ENCODE assay signal across 24 cellular contexts in genomic region chr18:12258719-12259705, GRCh38. TPM values are rescaled to one million over a fixed set of nuclear protein-coding genes. Genes with fewer than 3 reads are reported as not detected.
A peak's percentile ranks its signal among the peaks of the same experiment; 100 is the strongest.
DNase-seq lines count a peak whose midpoint lies in the region; ATAC-seq and TF ChIP-seq lines count a peak whose summit lies in the region.
"Had no signal": no experiment of that assay in that cellular context is flagged by ENCODE, and none has a peak within 500 bp of the region (broad histone marks: within the 10 kb centered on the region; RNA-seq: fewer than 3 reads in every experiment).

No MANE protein-coding gene starts in this region.

- peaks cover 0 to 25% (median 5%) of the 10 kb centered on the region in 12 donors for H3K4me1 ChIP-seq in heart left ventricle
- H3K4me1 ChIP-seq in psoas muscle: no peaks in the 10 kb centered on the region
- peaks cover 6 to 72% (median 59%) of the 10 kb centered on the region in 5 donors for H3K4me1 ChIP-seq in subcutaneous abdominal adipose tissue (ENCODE audit: control insufficient read depth in 5 of 5, insufficient read depth in 5 of 5, low read length in 5 of 5)
- peaks cover 17% of the 10 kb centered on the region for H3K4me1 ChIP-seq in Caco-2
- H3K4me1 ChIP-seq: HAP-1 had no signal

- CTCF ChIA-PET in Caco-2 (lab: Charles Lee): interaction anchor here (0.8 kb wide), 1 partner anchor 13 kb away, joined by 4 read pairs; no protein-coding TSS in a partner anchor

- no peak overlapping the region for H3K4me3 Mint-ChIP-seq in Caco-2 (ENCODE audit: unreplicated experiment)
- H3K4me3 Mint-ChIP-seq: CD8-positive, alpha-beta T cell had no signal

- BruUV-seq in Caco-2 (replicated peaks; lab: Mats Ljungman, UMichigan): no TSS peak

- DNase-seq in cardiac septum (ENCODE audit: low spot score) (peak; percentile 59), heart left ventricle (no peak), left kidney (ENCODE audit: low read depth, low spot score) (peak; percentile 91), psoas muscle (peak in 1 of 2 donors; percentile 73), Caco-2 (no peak), NCI-H1417 treated with DMSO at 0.1 percent for 48 hours (lab: John Stamatoyannopoulos, UW) (no peak)
- no peak for DNase-seq in stimulated activated CD4-positive, alpha-beta T cell treated with anti-CD3 and anti-CD28 coated beads, Interleukin-2, amount 100 ng/mL, for 48 hours
- DNase-seq: 8988T; AML-193; C1 segment of cervical spinal cord; Calu3; CD8-positive, alpha-beta T cell; DMS153; GM23248; IMR-90; NCI-H1694 treated with DMSO at 0.1 percent for 48 hours; NCI-H2081 treated with DMSO at 0.1 percent for 48 hours; NCI-H510A; NCI-H82; OCI-M1 had no signal

- no peak overlapping the region for H3K4me3 ChIP-seq in heart left ventricle
- no peak overlapping the region for H3K4me3 ChIP-seq in psoas muscle
- no peak overlapping the region for H3K4me3 ChIP-seq in subcutaneous abdominal adipose tissue (ENCODE audit: low read depth in 1 of 5, low read length in 5 of 5)
- H3K4me3 ChIP-seq in Caco-2 (ENCODE audit: low read depth, low read length): no peak overlapping the region
- H3K4me3 ChIP-seq: GM23248, HAP-1 had no signal

- no peaks in the 10 kb centered on the region for H3K4me1 Mint-ChIP-seq in Caco-2 (ENCODE audit: low read depth, unreplicated experiment)

- no peak overlapping the region for H3K27ac ChIP-seq in heart left ventricle
- peak overlapping the region; percentile 63 for H3K27ac ChIP-seq in psoas muscle
- H3K27ac ChIP-seq in subcutaneous abdominal adipose tissue (ENCODE audit: low read depth, low read length): peak overlapping the region; percentile 88
- H3K27ac ChIP-seq: GM23248 had no signal

- H3K27ac Mint-ChIP-seq in Caco-2 (ENCODE audit: unreplicated experiment): no peak overlapping the region
- H3K27ac Mint-ChIP-seq: CD8-positive, alpha-beta T cell had no signal

- H3K36me3 Mint-ChIP-seq in Caco-2 (ENCODE audit: insufficient read depth, unreplicated experiment): no peaks in the 10 kb centered on the region
- H3K36me3 Mint-ChIP-seq: CD8-positive, alpha-beta T cell had no signal

- H3K27me3 Mint-ChIP-seq in Caco-2 (ENCODE audit: insufficient read depth, unreplicated experiment): peaks cover 9% of the 10 kb centered on the region

- H3K9ac ChIP-seq in subcutaneous abdominal adipose tissue (ENCODE audit: low read length in 5 of 5): peak overlapping the region in 3 of 5 donors; percentile 44 to 70 (median 65)
- H3K9ac ChIP-seq: GM23248 had no signal

- peaks cover 0 to 18% (median 8%) of the 10 kb centered on the region in 9 donors for H3K27me3 ChIP-seq in heart left ventricle
- peaks cover 0 to 41% (median 5%) of the 10 kb centered on the region in 3 donors for H3K27me3 ChIP-seq in psoas muscle (ENCODE audit: insufficient read depth in 3 of 3, low read length in 2 of 3)
- peaks cover 0 to 10% (median 4%) of the 10 kb centered on the region in 5 donors for H3K27me3 ChIP-seq in subcutaneous abdominal adipose tissue (ENCODE audit: control insufficient read depth in 5 of 5, insufficient read depth in 4 of 5, low read length in 5 of 5)
- no peaks in the 10 kb centered on the region for H3K27me3 ChIP-seq in Caco-2 (replicated peaks; ENCODE audit: control insufficient read depth, insufficient read depth, low read length)

- TF ChIP-seq CTCF in heart left ventricle (IDR thresholded peaks at IDR 0.05) (no peak), psoas muscle (IDR thresholded peaks at IDR 0.05) (no peak), Caco-2 (IDR thresholded peaks at IDR 0.05; ENCODE audit: insufficient read depth in 1 of 2, low read depth in 1 of 2, low read length in 1 of 2, severe bottlenecking in 1 of 2, unreplicated experiment in 1 of 2) (no peak)

- H3K9me3 ChIP-seq in heart left ventricle: no peaks in the 10 kb centered on the region
- H3K9me3 ChIP-seq in psoas muscle: no peaks in the 10 kb centered on the region
- H3K9me3 ChIP-seq in subcutaneous abdominal adipose tissue (ENCODE audit: control insufficient read depth in 5 of 5, low read length in 5 of 5): no peaks in the 10 kb centered on the region
- no peaks in the 10 kb centered on the region for H3K9me3 ChIP-seq in Caco-2
- H3K9me3 ChIP-seq: HAP-1 had no signal

- POLR2A ChIA-PET in Caco-2 (lab: Charles Lee): no interaction called here

- H3K36me3 ChIP-seq in heart left ventricle (no peaks in the 10 kb centered on the region), psoas muscle (ENCODE audit: insufficient read depth in 1 of 2, low read depth in 1 of 2) (no peaks in the 10 kb centered on the region), subcutaneous abdominal adipose tissue (ENCODE audit: control insufficient read depth in 5 of 5, insufficient read depth in 5 of 5, low read length in 5 of 5) (peaks cover 0 to 14% (median 3%) of the 10 kb centered on the region in 5 donors), Caco-2 (ENCODE audit: control insufficient read depth, insufficient read depth, low read length) (no peaks in the 10 kb centered on the region)
- H3K36me3 ChIP-seq: HAP-1 had no signal

- intact Hi-C loops in cardiac septum (cut with DNase I) (no loop called here), heart left ventricle (cut with DNase I) (no loop called here), psoas muscle (cut with DNase I) (no loop called here), Caco-2 (cut with micrococcal nuclease; ENCODE audit: unreplicated experiment) (no loop called here)

- TF ChIP-seq POLR2A in heart left ventricle (IDR thresholded peaks at IDR 0.05): no peak

- ATAC-seq in heart left ventricle (no peak), psoas muscle (peak in 3 of 4 donors; percentile 84 to 92 (median 91))
- ATAC-seq: CD8-positive, alpha-beta T cell; Right ventricle myocardium inferior had no signal

- H3K9me3 Mint-ChIP-seq in Caco-2 (ENCODE audit: unreplicated experiment): no peaks in the 10 kb centered on the region
- H3K9me3 Mint-ChIP-seq: CD8-positive, alpha-beta T cell had no signal

- 86 to 93% (median 91%) methylated on average over 15 to 29 of the region's 29 CpGs for WGBS in heart left ventricle, 4 donors
- 54 to 67% (median 61%) methylated on average over 29 of the region's 29 CpGs for WGBS in psoas muscle, 3 donors

RNA-seq across cellular contexts. Expression of gene CIDEA, which starts 4.9 kb away (rescaled TPM):
- total RNA-seq in cardiac septum (0.40 TPM), heart left ventricle (10 to 100 TPM in 1 of 9 donors, 1 to 10 TPM in 3, under 1 TPM in 2, not detected in 3; 0.35 to 17.1 (median 2.4) TPM), psoas muscle (under 1 TPM in 1 of 4 donors, not detected in 3; 0.42 TPM), Caco-2 (2022) (not detected in 2 replicates)
- polyA plus RNA-seq in heart left ventricle (1 to 10 TPM in 1 of 2 donors, under 1 TPM in 1; 0.61 to 1.8 TPM), psoas muscle (1 to 10 TPM in 2 of 3 donors, under 1 TPM in 1; 0.38 to 2.7 (median 1.0) TPM)
- total RNA-seq: Calu3; CD8-positive, alpha-beta T cell; GM23248; HT1080; IMR-90 had no signal
- polyA plus RNA-seq: GM23248, IMR-90 had no signal

RNA-seq across cellular contexts. Expression of gene TUBB6, which starts 49.0 kb away (rescaled TPM):
- total RNA-seq in cardiac septum: 155 TPM
- 100 to 1,000 TPM in 6 of 9 donors, 10 to 100 TPM in 3; 64.8 to 421 (median 126) TPM for total RNA-seq in heart left ventricle
- 100 to 1,000 TPM in 1 of 2 donors, 10 to 100 TPM in 1; 90.4 to 800 TPM for polyA plus RNA-seq in heart left ventricle
- 10 to 100 TPM; 12.5 to 25.3 (median 18.5) TPM for total RNA-seq in psoas muscle
- polyA plus RNA-seq in psoas muscle: 10 to 100 TPM; 17.4 to 46.7 (median 23.6) TPM
- total RNA-seq in Caco-2 (2022): 138 and 149 TPM in 2 replicates

Comparison
In these comparisons a context has a peak if more than half of its experiments do, and no peak if none do; other contexts are left out.
1. DNase-seq: peak in cardiac septum (single experiment) and left kidney (single experiment); none in heart left ventricle (0 of 5), Caco-2 (0 of 2), NCI-H1417 treated with DMSO at 0.1 percent for 48 hours (single experiment) and stimulated activated CD4-positive, alpha-beta T cell treated with anti-CD3 and anti-CD28 coated beads, Interleukin-2, amount 100 ng/mL, for 48 hours (0 of 2).
2. ATAC-seq: peak in psoas muscle (3 of 4); none in heart left ventricle (0 of 4).
3. H3K27ac ChIP-seq: peak in psoas muscle (single experiment) and subcutaneous abdominal adipose tissue (single experiment); none in heart left ventricle (0 of 12).